Comparison of ENCODE assay signal across 30 cellular contexts in genomic region chr4:82981116-82981515, GRCh38.
"Had no signal": no experiment of that assay in that cellular context is flagged by ENCODE, and none has a peak within 500 bp of the region (broad histone marks: within the 10 kb centered on the region; RNA-seq: fewer than 3 reads in every experiment).

No MANE protein-coding gene starts in this region.

- H3K27me3 ChIP-seq: ascending aorta, cardiac muscle cell, Peyer's patch had no signal

- H3K4me3 ChIP-seq: ascending aorta, cardiac muscle cell, Peyer's patch had no signal

- DNase-seq: activated B cell treated with CpG ODN at 0.5 μM for 24 hours; activated CD4-positive, alpha-beta memory T cell treated with anti-CD3 and anti-CD28 coated beads for 36 hours; activated CD4-positive, alpha-beta T cell treated with anti-CD3 and anti-CD28 coated beads for 4 hours; activated CD4-positive, alpha-beta T cell treated with anti-CD3 and anti-CD28 coated beads, Interleukin-2, amount 50 U/mL, for 1 hour; activated CD4-positive, CD25-positive, alpha-beta regulatory T cell treated with anti-CD3 and anti-CD28 coated beads, Interleukin-2, amount 50 U/mL, for 72 hours; activated CD8-positive, alpha-beta memory T cell treated with anti-CD3 and anti-CD28 coated beads, Interleukin-2, amount 50 U/mL, for 4 hours; activated effector memory CD4-positive, alpha-beta T cell treated with anti-CD3 and anti-CD28 coated beads, Interleukin-2, amount 50 U/mL, for 16 hours; activated naive CD4-positive, alpha-beta T cell; activated naive CD8-positive, alpha-beta T cell treated with anti-CD3 and anti-CD28 coated beads, Interleukin-2, amount 10 ng/mL, durations not matched to agents 7 days and 5 days; activated T-cell treated with anti-CD3 and anti-CD28 coated beads for 4 hours; activated T-cell treated with anti-CD3 and anti-CD28 coated beads, Interleukin-2, amount 50 U/mL, for 4 hours; amygdala; NCI-H1105; NCI-H1436; NCI-H1694; NCI-H1930; NCI-H2081 treated with DMSO at 0.1 percent for 48 hours; NCI-H510A; NCI-H526; NCI-H774; PC-3; Peyer's patch; RPMI8226; SIG-M5; T-cell; T-helper 17 cell; T-helper 9 cell had no signal

- H3K4me1 ChIP-seq: ascending aorta, Peyer's patch had no signal

- H3K27ac ChIP-seq: ascending aorta, cardiac muscle cell, KMS-11, Peyer's patch had no signal

- H3K9ac ChIP-seq: KMS-11 had no signal

- H3K4me2 ChIP-seq: KMS-11 had no signal

- H3K9me3 ChIP-seq: ascending aorta, Peyer's patch had no signal

- H3K36me3 ChIP-seq: Peyer's patch had no signal
